Comparison of ENCODE assay signal across 8 cellular contexts in the genomic region with DNA sequence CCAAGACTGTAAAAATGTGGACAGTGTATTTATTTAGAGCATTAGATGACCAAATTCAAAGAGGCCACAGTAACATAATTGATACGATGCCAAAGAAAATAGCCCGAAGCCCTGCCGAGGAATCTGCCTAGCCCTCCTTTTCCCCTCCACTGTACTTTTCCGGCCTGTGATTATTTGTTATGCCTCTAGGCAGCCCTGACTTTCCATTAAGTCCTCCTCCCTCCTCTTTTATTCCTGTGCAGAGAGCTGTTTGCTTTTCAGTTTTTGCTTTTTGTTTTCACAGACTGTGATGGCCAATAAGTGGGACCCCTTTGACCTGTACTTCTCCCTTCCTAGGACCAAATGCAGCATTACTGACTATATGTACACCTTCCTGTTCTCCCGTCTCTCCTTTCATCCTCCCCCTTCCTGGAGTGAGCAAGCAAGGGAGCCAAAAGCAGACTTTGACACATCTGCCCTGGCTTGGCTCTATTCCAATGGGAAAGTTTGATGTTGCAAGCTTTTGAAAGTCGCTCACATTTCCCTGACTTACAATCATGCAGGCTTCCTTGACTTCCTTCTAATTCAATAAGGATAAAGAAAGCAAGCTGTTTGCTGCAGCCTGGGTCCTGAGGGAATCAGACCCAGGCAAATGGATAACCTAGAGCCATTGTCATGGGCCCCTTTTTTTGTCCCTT.
DNase-seq lines count a peak whose midpoint lies in the region; ATAC-seq lines count a peak whose summit lies in the region.

No MANE protein-coding gene starts in this region.

- peak; percentile 45 for DNase-seq in DMS79 treated with DMSO at 0.1 percent for 48 hours (lab: John Stamatoyannopoulos, UW)
- no peak for DNase-seq in DMS79 (lab: John Stamatoyannopoulos, UW)
- DNase-seq in amniotic epithelial cell (ENCODE audit: low read depth), result peak; percentile 96
- DNase-seq in left kidney (ENCODE audit: low read depth, low spot score), result peak; percentile 86
- peak; percentile 71 for DNase-seq in ureter (ENCODE audit: low spot score)
- no peak for DNase-seq in iPS-NIHi11 (ENCODE audit: low spot score)
- DNase-seq in 8988T, result no peak

- no peak for ATAC-seq in HG02610 (IDR thresholded peaks at IDR 0.05; ENCODE audit: unreplicated experiment)

Comparison
In these comparisons a context has a peak if more than half of its experiments do, and no peak if none do; other contexts are left out.
1. DNase-seq: peak in DMS79 treated with DMSO at 0.1 percent for 48 hours (single experiment), amniotic epithelial cell (single experiment), left kidney (single experiment) and ureter (single experiment); none in DMS79 (single experiment), iPS-NIHi11 (single experiment) and 8988T (single experiment).